8 cellular contexts compared by ENCODE assay signal in the genomic region with DNA sequence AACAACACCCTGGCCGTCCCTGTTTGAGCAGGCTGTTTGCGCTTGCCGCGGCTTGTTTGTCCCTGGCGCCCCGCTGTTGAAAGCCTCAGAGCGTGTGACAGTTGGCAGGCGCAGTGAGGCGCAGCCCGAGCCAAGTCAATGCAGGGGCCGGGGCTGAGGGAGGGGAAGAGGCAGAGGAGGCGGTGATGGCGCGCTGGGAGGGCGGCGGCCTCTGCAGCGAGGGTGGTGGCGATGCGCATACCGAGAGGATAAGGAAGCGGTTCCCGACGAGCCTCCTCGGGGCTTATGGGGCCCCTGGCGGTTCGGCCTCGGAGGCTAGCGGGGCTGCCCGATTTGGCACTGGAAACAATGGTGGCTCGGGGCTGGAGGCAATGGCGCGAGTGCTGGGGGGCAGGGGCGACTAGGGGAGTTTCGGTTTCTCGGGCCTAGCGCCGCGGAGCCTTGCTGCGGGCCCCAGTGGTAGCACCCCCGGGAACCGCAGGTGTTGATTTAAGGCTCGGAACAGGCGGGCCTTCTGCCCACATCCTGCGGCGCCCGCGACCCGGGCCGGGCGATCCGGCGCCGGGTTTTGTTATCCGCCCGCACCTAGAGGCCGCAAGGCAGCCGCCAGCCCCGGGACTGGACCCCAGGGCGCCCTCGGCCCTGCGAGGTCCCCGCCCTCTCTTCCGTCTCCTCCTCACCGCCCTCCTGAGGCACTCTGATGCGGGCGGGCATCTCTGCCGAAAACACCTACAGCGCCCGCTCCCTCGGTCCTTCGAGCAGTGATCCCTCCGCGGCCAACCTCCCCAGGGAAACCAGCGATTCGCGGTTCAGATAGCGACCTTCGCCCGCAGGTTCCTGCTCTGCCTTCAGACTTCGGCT. TPM values are rescaled to one million over a fixed set of nuclear protein-coding genes. Genes with fewer than 3 reads are reported as not detected.
DNase-seq lines count a peak whose midpoint lies in the region; ATAC-seq, FAIRE-seq and TF ChIP-seq lines count a peak whose summit lies in the region.

No MANE protein-coding gene starts in this region.

- peak overlapping the region; percentile 86 for H3K4me3 Mint-ChIP-seq in activated CD8-positive, alpha-beta memory T cell treated with anti-CD3 and anti-CD28 coated beads, Interleukin-2, amount 10 ng/mL, durations not matched to agents 7 days and 5 days

- H3K79me1 ChIP-seq in H1 (ENCODE audit: low read depth, low read length) (no peaks in the 10 kb centered on the region), mesendoderm (ENCODE audit: low read length) (no peaks in the 10 kb centered on the region)

- peak overlapping the region in 3 of 4 experiments; percentile 65 to 75 (median 67); a peak in 5 of 7 replicates for H3K9ac ChIP-seq in H1 (replicated peaks in 1 of 4; ENCODE audit: extremely low read depth in 1 of 4, low read depth in 3 of 4, low read length in 3 of 4)
- H3K9ac ChIP-seq in mesendoderm (ENCODE audit: low read length): peak overlapping the region; percentile 62

- peak overlapping the region; percentile 86 for H2BK12ac ChIP-seq in H1 (ENCODE audit: low read depth, low read length)

- CTCF ChIA-PET in activated CD8-positive, alpha-beta memory T cell treated with anti-CD3 and anti-CD28 coated beads, Interleukin-2, amount 10 ng/mL, durations not matched to agents 7 days and 5 days (lab: Charles Lee): interaction anchor here (1.1 to 1.6 kb wide), 3 partner anchors 24 to 207 kb away, joined by 4 to 6 read pairs (median 5); a partner anchor contains a TSS
- CTCF ChIA-PET in H1 (lab: Charles Lee; ENCODE audit: partially characterized antibody): no interaction called here

- peak overlapping the region; percentile 54; the same call in 1 of the 2 replicates for H3K18ac ChIP-seq in H1 (ENCODE audit: extremely low read depth, low read length)
- peak overlapping the region; percentile 47 for H3K18ac ChIP-seq in mesendoderm (ENCODE audit: low read length)

- no peak overlapping the region for H3K14ac ChIP-seq in H1 (ENCODE audit: insufficient read length)

- H2BK5ac ChIP-seq in H1 (ENCODE audit: low read depth, low read length): peak overlapping the region; percentile 94
- H2BK5ac ChIP-seq in mesendoderm (ENCODE audit: low read length): peak overlapping the region; percentile 56

- no peak for TF ChIP-seq EP300 in H1 (IDR thresholded peaks at IDR 0.05; ENCODE audit: borderline replicate concordance in 1 of 2, low read depth in 2 of 2, low read length in 2 of 2)

- no peak overlapping the region for H3K23ac ChIP-seq in H1 (ENCODE audit: insufficient read length)
- H3K23ac ChIP-seq in mesendoderm (ENCODE audit: low read length): no peak overlapping the region

- H3K4me3 ChIP-seq in H1 (ENCODE audit: extremely low read depth in 1 of 4, insufficient read depth in 2 of 4, low read depth in 3 of 4, low read length in 4 of 4) (peak overlapping the region; percentile 65 to 74 (median 70)), mesendoderm (ENCODE audit: low read length) (peak overlapping the region; percentile 62)

- H2BK20ac ChIP-seq in H1 (ENCODE audit: low read length): no peak overlapping the region

- FAIRE-seq in H1 (lab: Jason Lieb, UNC): no peak

- no peaks in the 10 kb centered on the region for H3K36me3 ChIP-seq in H1 (ENCODE audit: control insufficient read depth in 2 of 4, insufficient read depth in 4 of 4, low read length in 3 of 4)
- no peaks in the 10 kb centered on the region for H3K36me3 ChIP-seq in mesendoderm (ENCODE audit: control insufficient read depth, insufficient read depth, low read length)

- peaks cover 39% of the 10 kb centered on the region for H3K4me1 Mint-ChIP-seq in activated CD8-positive, alpha-beta memory T cell treated with anti-CD3 and anti-CD28 coated beads, Interleukin-2, amount 10 ng/mL, durations not matched to agents 7 days and 5 days

- H3K27ac Mint-ChIP-seq in activated CD8-positive, alpha-beta memory T cell treated with anti-CD3 and anti-CD28 coated beads, Interleukin-2, amount 10 ng/mL, durations not matched to agents 7 days and 5 days: peak overlapping the region; percentile 100

- H3K36me3 Mint-ChIP-seq in activated CD8-positive, alpha-beta memory T cell treated with anti-CD3 and anti-CD28 coated beads, Interleukin-2, amount 10 ng/mL, durations not matched to agents 7 days and 5 days: peaks cover 22% of the 10 kb centered on the region

- H2AK5ac ChIP-seq in H1 (ENCODE audit: low read depth, low read length) (no peak overlapping the region), mesendoderm (ENCODE audit: low read length) (no peak overlapping the region)

- peaks cover 13% of the 10 kb centered on the region for H3K23me2 ChIP-seq in H1 (ENCODE audit: low read depth, low read length)

- peak; percentile 59 for ATAC-seq in GM21367 (IDR thresholded peaks at IDR 0.05; ENCODE audit: unreplicated experiment)
- peak; percentile 75 for ATAC-seq in activated CD8-positive, alpha-beta memory T cell treated with anti-CD3 and anti-CD28 coated beads, Interleukin-2, amount 10 ng/mL, durations not matched to agents 7 days and 5 days

- no peaks in the 10 kb centered on the region for H3K9me3 ChIP-seq in H1 (ENCODE audit: insufficient read depth in 2 of 2, low read depth in 1 of 2, low read length in 1 of 2)

- no peak for TF ChIP-seq CTCF in H1 (IDR thresholded peaks at IDR 0.05; ENCODE audit: control extremely low read depth in 1 of 3, insufficient read depth in 1 of 3, low read depth in 1 of 3, low read length in 3 of 3)

- H2BK15ac ChIP-seq in H1 (ENCODE audit: low read length): no peak overlapping the region
- H2BK15ac ChIP-seq in mesendoderm (replicated peaks; ENCODE audit: low read depth): no peak overlapping the region

- peak; percentile 31 to 38; a peak in 2 of 3 replicates for TF ChIP-seq POLR2A in H1 (IDR thresholded peaks at IDR 0.05; ENCODE audit: control extremely low read depth in 1 of 2, low read depth in 2 of 2, low read length in 2 of 2)

- H4K8ac ChIP-seq in H1 (ENCODE audit: extremely low read depth, insufficient read depth, low read length) (peak overlapping the region; percentile 96), mesendoderm (ENCODE audit: low read depth, low read length) (no peak overlapping the region)

- H3K56ac ChIP-seq in H1 (replicated peaks; ENCODE audit: insufficient read length, low read depth, low read length) (peak overlapping the region; percentile 60), mesendoderm (ENCODE audit: low read length) (peak overlapping the region; percentile 89)

- 0 out of 4 replicates have a peak, but pooled peaks of 1 of the 2 experiments have one; percentile 1 for TF ChIP-seq RAD21 in H1 (IDR thresholded peaks at IDR 0.05 in 1 of 2, conservative IDR thresholded peaks at IDR 0.05 in 1 of 2; ENCODE audit: low read depth in 2 of 2, low read length in 2 of 2)

- H3K9me3 Mint-ChIP-seq in activated CD8-positive, alpha-beta memory T cell treated with anti-CD3 and anti-CD28 coated beads, Interleukin-2, amount 10 ng/mL, durations not matched to agents 7 days and 5 days (ENCODE audit: low read depth): no peaks in the 10 kb centered on the region

- H2AFZ ChIP-seq in H1 (ENCODE audit: low read length): peak overlapping the region; percentile 83

- POLR2A ChIA-PET in H1 (lab: Charles Lee; ENCODE audit: partially characterized antibody): no interaction called here

- H3K27me3 ChIP-seq in H1 (replicated peaks in 1 of 4; ENCODE audit: control insufficient read depth in 3 of 4, extremely low read depth in 1 of 4, insufficient read depth in 3 of 4, low read length in 3 of 4): peaks cover 0 to 11% (median 7%) of the 10 kb centered on the region in 4 experiments; a peak in 3 of 7 replicates
- H3K27me3 ChIP-seq in mesendoderm (ENCODE audit: insufficient read depth, low read length, poor library complexity): no peaks in the 10 kb centered on the region

- H4K20me1 ChIP-seq in H1 (replicated peaks in 1 of 2; ENCODE audit: control insufficient read depth in 1 of 2, insufficient read depth in 2 of 2, low read length in 2 of 2): no peaks in the 10 kb centered on the region

- DNase-seq in COLO668 (lab: John Stamatoyannopoulos, UW; ENCODE audit: unreplicated experiment) (peak; percentile 93), HT1080 (ENCODE audit: low read depth) (peak; percentile 99), NOMO-1 (lab: John Stamatoyannopoulos, UW; ENCODE audit: unreplicated experiment in 2 of 2) (peak; percentile 94 to 98), H1 (ENCODE audit: low read depth in 1 of 2, low spot score in 2 of 2) (peak; percentile 80 to 92), mesendoderm (peak; percentile 94)
- DNase-seq in activated CD8-positive, alpha-beta memory T cell treated with anti-CD3 and anti-CD28 coated beads, Interleukin-2, amount 10 ng/mL, durations not matched to agents 7 days and 5 days: peak; percentile 96
- peak; percentile 88 for DNase-seq in stimulated activated CD8-positive, alpha-beta memory T cell treated with anti-CD3 and anti-CD28 coated beads, Interleukin-12 subunit alpha, Interleukin-12 subunit beta, amount 100 ng/mL, for 4 hours (ENCODE audit: low read depth)

- peaks cover 2 to 8% (median 6%) of the 10 kb centered on the region in 4 experiments; a peak in 3 of 7 replicates for H3K4me1 ChIP-seq in H1 (replicated peaks in 1 of 4; ENCODE audit: control insufficient read depth in 3 of 4, insufficient read depth in 4 of 4, low read length in 3 of 4)
- H3K4me1 ChIP-seq in mesendoderm (ENCODE audit: control insufficient read depth, low read depth, low read length): peaks cover 9% of the 10 kb centered on the region

- 1% methylated on average over 50 of the region's 80 CpGs; no CpG with 5 or more reads in 1 of the 2 experiments for WGBS in H1 (ENCODE audit: extremely low coverage in 1 of 2, insufficient coverage in 1 of 2, insufficient read length in 1 of 2, insufficient replicate concordance in 2 of 2, low coverage in 1 of 2, low lambda C conversion rate in 2 of 2, missing lambda C conversion rate in 1 of 2), 2 experiments
- no CpG with 5 or more reads among the region's 80 CpGs for WGBS in mesendoderm (ENCODE audit: extremely low coverage, insufficient coverage, low lambda C conversion rate)

- H3K4ac ChIP-seq in H1 (replicated peaks; ENCODE audit: insufficient read length, low read depth, low read length) (no peak overlapping the region), mesendoderm (ENCODE audit: low read depth, low read length) (no peak overlapping the region)

- peak overlapping the region; percentile 31 for H4K5ac ChIP-seq in H1 (ENCODE audit: insufficient read length, low read depth, low read length)
- no peak overlapping the region for H4K5ac ChIP-seq in mesendoderm (ENCODE audit: low read length)

- H3K27me3 Mint-ChIP-seq in activated CD8-positive, alpha-beta memory T cell treated with anti-CD3 and anti-CD28 coated beads, Interleukin-2, amount 10 ng/mL, durations not matched to agents 7 days and 5 days: no peaks in the 10 kb centered on the region

- H4K91ac ChIP-seq in H1 (replicated peaks; ENCODE audit: insufficient read length, low read length): peak overlapping the region; percentile 61

- H2BK120ac ChIP-seq in H1 (replicated peaks; ENCODE audit: low read depth, low read length): no peak overlapping the region
- no peak overlapping the region for H2BK120ac ChIP-seq in mesendoderm (ENCODE audit: low read depth, low read length)

- H3K79me2 ChIP-seq in H1 (ENCODE audit: control insufficient read depth in 1 of 2, insufficient read depth in 2 of 2, low read length in 2 of 2): no peaks in the 10 kb centered on the region; a peak in 1 of 4 replicates
- H3K79me2 ChIP-seq in mesendoderm (ENCODE audit: control insufficient read depth, insufficient read depth, low read length): no peaks in the 10 kb centered on the region

- H3K4me2 ChIP-seq in H1 (ENCODE audit: insufficient read depth in 1 of 2, low read depth in 2 of 2, low read length in 2 of 2): peak overlapping the region; percentile 83 to 94
- H3K4me2 ChIP-seq in mesendoderm (ENCODE audit: low read length): peak overlapping the region; percentile 88

- H3K27ac ChIP-seq in H1 (ENCODE audit: low read depth, low read length) (peak overlapping the region; percentile 39; the same call in 1 of the 2 replicates), mesendoderm (ENCODE audit: low read depth, low read length) (peak overlapping the region; percentile 92)

RNA-seq across cellular contexts. Expression of a gene that starts 1.0 kb away (rescaled TPM):
- total RNA-seq in HT1080 (2014; rRNA removed; shearing (Covaris generic)): 16.2 and 16.4 TPM in 2 replicates
- polyA plus RNA-seq in HT1080 (2015; cell fraction: cytosol; rRNA removed): 10.1 and 14.7 TPM in 2 replicates
- 44.7 and 47.2 TPM in 2 replicates for polyA plus RNA-seq in HT1080 (2015; cell fraction: nucleus; rRNA removed)
- total RNA-seq in activated CD8-positive, alpha-beta memory T cell treated with anti-CD3 and anti-CD28 coated beads, Interleukin-2, amount 10 ng/mL, durations not matched to agents 7 days and 5 days: 10 to 100 TPM; 67.4 to 80.4 TPM
- 4.3 and 4.5 TPM in 2 replicates for total RNA-seq in H1 (2021; fragmentation: NEBNext Ultra II Directional; extraction: Animal tissue kit (Norgen Biotek cat#: 25700))
- 0.96 and 1.8 TPM in 2 replicates for polyA plus RNA-seq in H1 (2011; rRNA removed)
- 1.6 TPM for polyA plus RNA-seq in H1 (2011; cell fraction: cytosol; rRNA removed)
- 1.1 TPM for polyA plus RNA-seq in H1 (2011; cell fraction: nucleus; rRNA removed)
- 0.79 to 2.2 TPM (median 1.2 TPM) in 4 replicates for polyA plus RNA-seq in H1 (2012, experiment 1 of 2)
- polyA plus RNA-seq in H1 (2012, experiment 2 of 2): 0.16 TPM
- 2.8 TPM for polyA plus RNA-seq in H1 (2013, experiment 1 of 2)
- polyA plus RNA-seq in H1 (2013, experiment 2 of 2): 2.1 TPM
- 9.1 and 12.5 TPM in 2 replicates for polyA minus RNA-seq in H1 (2011; rRNA and poly(A)+ RNA removed)
- 4.5 TPM for polyA minus RNA-seq in H1 (2011; cell fraction: cytosol; rRNA and poly(A)+ RNA removed)
- polyA minus RNA-seq in H1 (2011; cell fraction: nucleus; rRNA and poly(A)+ RNA removed): 12.2 TPM
- polyA plus RNA-seq in mesendoderm (2013, experiment 1 of 2): 0.79 TPM
- 0.71 TPM for polyA plus RNA-seq in mesendoderm (2013, experiment 2 of 2)

RNA-seq across cellular contexts. Expression of a gene that starts 58.6 kb away (rescaled TPM):
- total RNA-seq in HT1080 (2014; rRNA removed; shearing (Covaris generic)): 40.2 and 45.6 TPM in 2 replicates
- polyA plus RNA-seq in HT1080 (2015; cell fraction: cytosol; rRNA removed): 27.7 and 37.8 TPM in 2 replicates
- polyA plus RNA-seq in HT1080 (2015; cell fraction: nucleus; rRNA removed): 69.2 and 86.7 TPM in 2 replicates
- 100 to 1,000 TPM in 1 of 2 experiments, 10 to 100 TPM in 1; 89.3 to 105 TPM for total RNA-seq in activated CD8-positive, alpha-beta memory T cell treated with anti-CD3 and anti-CD28 coated beads, Interleukin-2, amount 10 ng/mL, durations not matched to agents 7 days and 5 days
- total RNA-seq in H1 (2021; fragmentation: NEBNext Ultra II Directional; extraction: Animal tissue kit (Norgen Biotek cat#: 25700)): not detected in 2 replicates
- 0.03 and 0.14 TPM in 2 replicates for polyA plus RNA-seq in H1 (2011; rRNA removed)
- 0.17 TPM for polyA plus RNA-seq in H1 (2011; cell fraction: cytosol; rRNA removed)
- polyA plus RNA-seq in H1 (2011; cell fraction: nucleus; rRNA removed): 0.06 TPM
- polyA plus RNA-seq in H1 (2012, experiment 1 of 2): 0.11 to 0.60 TPM (median 0.14 TPM) in 4 replicates
- not detected for polyA plus RNA-seq in H1 (2012, experiment 2 of 2)
- polyA plus RNA-seq in H1 (2013, experiment 1 of 2): 0.14 TPM
- 0.18 TPM for polyA plus RNA-seq in H1 (2013, experiment 2 of 2)
- 0.57 and 1.00 TPM in 2 replicates for polyA minus RNA-seq in H1 (2011; rRNA and poly(A)+ RNA removed)
- not detected for polyA minus RNA-seq in H1 (2011; cell fraction: cytosol; rRNA and poly(A)+ RNA removed)
- polyA minus RNA-seq in H1 (2011; cell fraction: nucleus; rRNA and poly(A)+ RNA removed): 1.3 TPM
- polyA plus RNA-seq in mesendoderm (2013, experiment 1 of 2): 0.03 TPM
- polyA plus RNA-seq in mesendoderm (2013, experiment 2 of 2): 0.03 TPM

Comparison
In these comparisons a context has a peak if more than half of its experiments do, and no peak if none do; other contexts are left out.
1. Peak in every context shown above with its lines: DNase-seq, ATAC-seq, H3K4me3 ChIP-seq and H3K27ac ChIP-seq.
2. RNA of a gene that starts 58.6 kb away (total RNA-seq): 89.3 to 105 TPM in activated CD8-positive, alpha-beta memory T cell treated with anti-CD3 and anti-CD28 coated beads, Interleukin-2, amount 10 ng/mL, durations not matched to agents 7 days and 5 days and 40.2 to 45.6 TPM in HT1080; not detected in H1; every median in the first group is over 10 times any median in the second.